In genomic region chr6:39049575-39050283, GRCh38 we compare ENCODE assay signal across 17 cellular contexts. TPM values are rescaled to one million over a fixed set of nuclear protein-coding genes. Genes with fewer than 3 reads are reported as not detected.
DNase-seq lines count a peak whose midpoint lies in the region; ATAC-seq, FAIRE-seq and TF ChIP-seq lines count a peak whose summit lies in the region.
"Had no signal": no experiment of that assay in that cellular context is flagged by ENCODE, and none has a peak within 500 bp of the region (broad histone marks: within the 10 kb centered on the region; RNA-seq: fewer than 3 reads in every experiment).

No MANE protein-coding gene starts in this region.

- 84 to 90% methylated on average over 6 to 9 of the region's 9 CpGs for WGBS in upper lobe of left lung, 2 donors

- H3K4me3 Mint-ChIP-seq in MCF 10A (ENCODE audit: unreplicated experiment) (no peak overlapping the region), memory B cell (peak overlapping the region; percentile 70)
- peak overlapping the region; percentile 66 for H3K4me3 Mint-ChIP-seq in activated naive CD8-positive, alpha-beta T cell treated with anti-CD3 and anti-CD28 coated beads, Interleukin-2, amount 10 ng/mL, durations not matched to agents 7 days and 5 days

- POLR2A ChIA-PET in MCF 10A (lab: Yijun Ruan, JAX), result interaction anchor here (0.6 kb wide), 1 partner anchor 965 kb away, joined by 3 read pairs; no protein-coding TSS in a partner anchor
- POLR2A ChIA-PET in activated naive CD8-positive, alpha-beta T cell treated with anti-CD3 and anti-CD28 coated beads, Interleukin-2, amount 10 ng/mL, durations not matched to agents 7 days and 5 days (lab: Charles Lee), result no interaction called here

- BruUV-seq in MCF 10A (replicated peaks; lab: Mats Ljungman, UMichigan), result no TSS peak

- H3K9me3 ChIP-seq in breast epithelium (no peaks in the 10 kb centered on the region), upper lobe of right lung (no peaks in the 10 kb centered on the region), upper lobe of left lung (no peaks in the 10 kb centered on the region)
- H3K9me3 ChIP-seq: esophagus squamous epithelium, heart left ventricle, neutrophil, stomach had no signal

- no peak for FAIRE-seq in GM12891 (lab: Jason Lieb, UNC)

- no peak overlapping the region for H3K27ac Mint-ChIP-seq in MCF 10A (ENCODE audit: low read depth, unreplicated experiment)
- no peak overlapping the region for H3K27ac Mint-ChIP-seq in activated naive CD8-positive, alpha-beta T cell treated with anti-CD3 and anti-CD28 coated beads, Interleukin-2, amount 10 ng/mL, durations not matched to agents 7 days and 5 days
- H3K27ac Mint-ChIP-seq in memory B cell, result no peak overlapping the region
- H3K27ac Mint-ChIP-seq: dendritic cell treated with granulocyte-macrophage colony-stimulating factor and Interleukin-4, amounts not matched to agents 40 ng/mL and 50 ng/mL, for 4 days had no signal

- DNase-seq in breast epithelium (ENCODE audit: low spot score in 2 of 2), result no peak
- no peak for DNase-seq in MCF 10A (ENCODE audit: unreplicated experiment)
- DNase-seq in activated naive CD8-positive, alpha-beta T cell treated with anti-CD3 and anti-CD28 coated beads, Interleukin-2, amount 10 ng/mL, durations not matched to agents 7 days and 5 days, result no peak
- no peak for DNase-seq in memory B cell (ENCODE audit: low spot score in 2 of 2)
- peak; percentile 57 for DNase-seq in upper lobe of right lung
- DNase-seq in upper lobe of left lung, result no peak
- DNase-seq in GM12891 (ENCODE audit: insufficient read length, low spot score), result no peak
- DNase-seq in NCI-H226, result no peak
- DNase-seq: esophagus squamous epithelium, heart left ventricle, NCI-H446, stomach had no signal

- TF ChIP-seq EP300 in upper lobe of left lung (IDR thresholded peaks at IDR 0.05), result no peak

- peak overlapping the region in 2 of 3 donors; percentile 50 to 63 for H3K4me3 ChIP-seq in breast epithelium
- H3K4me3 ChIP-seq in upper lobe of right lung, result no peak overlapping the region
- no peak overlapping the region for H3K4me3 ChIP-seq in upper lobe of left lung

- no peak for TF ChIP-seq CTCF in breast epithelium (IDR thresholded peaks at IDR 0.05)
- TF ChIP-seq CTCF in MCF 10A (IDR thresholded peaks at IDR 0.05; ENCODE audit: unreplicated experiment), result no peak
- TF ChIP-seq CTCF in upper lobe of right lung (IDR thresholded peaks at IDR 0.05), result no peak
- TF ChIP-seq CTCF in upper lobe of left lung (IDR thresholded peaks at IDR 0.05), result no peak

- ATAC-seq in activated naive CD8-positive, alpha-beta T cell treated with anti-CD3 and anti-CD28 coated beads, Interleukin-2, amount 10 ng/mL, durations not matched to agents 7 days and 5 days (ENCODE audit: low read depth), result no peak
- ATAC-seq in memory B cell (ENCODE audit: low read depth) (no peak), upper lobe of right lung (no peak), upper lobe of left lung (ENCODE audit: low FRiP score in 2 of 2) (no peak)

- H3K4me1 ChIP-seq in breast epithelium, result no peaks in the 10 kb centered on the region
- peaks cover 6% of the 10 kb centered on the region for H3K4me1 ChIP-seq in upper lobe of right lung
- peaks cover 6 to 13% (median 11%) of the 10 kb centered on the region in 4 donors for H3K4me1 ChIP-seq in upper lobe of left lung

- H3K36me3 ChIP-seq in breast epithelium (no peaks in the 10 kb centered on the region), upper lobe of right lung (no peaks in the 10 kb centered on the region), upper lobe of left lung (no peaks in the 10 kb centered on the region)
- H3K36me3 ChIP-seq: esophagus squamous epithelium, heart left ventricle, neutrophil, stomach had no signal

- no peaks in the 10 kb centered on the region for H3K9me3 Mint-ChIP-seq in MCF 10A (ENCODE audit: unreplicated experiment)
- no peaks in the 10 kb centered on the region for H3K9me3 Mint-ChIP-seq in activated naive CD8-positive, alpha-beta T cell treated with anti-CD3 and anti-CD28 coated beads, Interleukin-2, amount 10 ng/mL, durations not matched to agents 7 days and 5 days
- H3K9me3 Mint-ChIP-seq in memory B cell, result no peaks in the 10 kb centered on the region
- H3K9me3 Mint-ChIP-seq: dendritic cell treated with granulocyte-macrophage colony-stimulating factor and Interleukin-4, amounts not matched to agents 40 ng/mL and 50 ng/mL, for 4 days had no signal

- intact Hi-C loops in breast epithelium (cut with DNase I; ENCODE audit: low total_unique reads), result no loop called here
- intact Hi-C loops in MCF 10A (cut with micrococcal nuclease), result no loop called here
- intact Hi-C loops in upper lobe of right lung (cut with DNase I), result no loop called here

- no peak for TF ChIP-seq POLR2A in breast epithelium (IDR thresholded peaks at IDR 0.05)
- no peak for TF ChIP-seq POLR2A in upper lobe of left lung (IDR thresholded peaks at IDR 0.05)
- no peak for TF ChIP-seq POLR2A in GM12891 (IDR thresholded peaks at IDR 0.05; ENCODE audit: low read depth, low read length)

- H3K27me3 Mint-ChIP-seq in MCF 10A (ENCODE audit: insufficient read depth, unreplicated experiment) (peaks cover 14% of the 10 kb centered on the region), memory B cell (peaks cover 31% of the 10 kb centered on the region)
- peaks cover 54% of the 10 kb centered on the region for H3K27me3 Mint-ChIP-seq in activated naive CD8-positive, alpha-beta T cell treated with anti-CD3 and anti-CD28 coated beads, Interleukin-2, amount 10 ng/mL, durations not matched to agents 7 days and 5 days

- H3K27me3 ChIP-seq in breast epithelium, result peaks cover 0 to 21% of the 10 kb centered on the region in 2 donors
- peaks cover 40% of the 10 kb centered on the region for H3K27me3 ChIP-seq in upper lobe of right lung
- peaks cover 0 to 19% (median 10%) of the 10 kb centered on the region in 4 donors for H3K27me3 ChIP-seq in upper lobe of left lung

- no peak overlapping the region for H3K27ac ChIP-seq in breast epithelium
- H3K27ac ChIP-seq in upper lobe of right lung, result no peak overlapping the region
- H3K27ac ChIP-seq in upper lobe of left lung, result no peak overlapping the region
- H3K27ac ChIP-seq: esophagus squamous epithelium, neutrophil, stomach had no signal

- H3K4me1 Mint-ChIP-seq in MCF 10A (ENCODE audit: insufficient read depth, unreplicated experiment) (peaks cover 16% of the 10 kb centered on the region), memory B cell (peaks cover 5% of the 10 kb centered on the region)
- peaks cover 13% of the 10 kb centered on the region for H3K4me1 Mint-ChIP-seq in activated naive CD8-positive, alpha-beta T cell treated with anti-CD3 and anti-CD28 coated beads, Interleukin-2, amount 10 ng/mL, durations not matched to agents 7 days and 5 days

- peaks cover 4% of the 10 kb centered on the region for H3K36me3 Mint-ChIP-seq in MCF 10A (ENCODE audit: insufficient read depth, unreplicated experiment)
- no peaks in the 10 kb centered on the region for H3K36me3 Mint-ChIP-seq in activated naive CD8-positive, alpha-beta T cell treated with anti-CD3 and anti-CD28 coated beads, Interleukin-2, amount 10 ng/mL, durations not matched to agents 7 days and 5 days
- H3K36me3 Mint-ChIP-seq in memory B cell, result no peaks in the 10 kb centered on the region

- CTCF ChIA-PET in MCF 10A (lab: Yijun Ruan, JAX), result interaction anchor here (0.7 kb wide), 1 partner anchor 306 kb away, joined by 3 read pairs; no protein-coding TSS in a partner anchor

TF ChIP-seq in GM12891, 5 proteins besides CTCF, POLR2A, EP300 and RAD21:
- no peak for TF ChIP-seq TAF1 (IDR thresholded peaks at IDR 0.05; ENCODE audit: low read depth, low read length)
- no peak for TF ChIP-seq PAX5 (IDR thresholded peaks at IDR 0.05; ENCODE audit: insufficient read depth, low read length, severe bottlenecking)
- TF ChIP-seq POU2F2 (IDR thresholded peaks at IDR 0.05; ENCODE audit: low read depth, low read length), result no peak
- no peak for TF ChIP-seq POLR2AphosphoS5 (IDR thresholded peaks at IDR 0.05; ENCODE audit: low read depth, low read length)
- TF ChIP-seq SPI1 (IDR thresholded peaks at IDR 0.05; ENCODE audit: low read depth, low read length), result no peak

RNA-seq across cellular contexts. Expression of gene GLP1R, which starts 1.1 kb away (rescaled TPM):
- total RNA-seq in breast epithelium (under 1 TPM in 2 of 3 donors, not detected in 1; 0.33 to 0.73 TPM), MCF 10A (2022) (not detected in 2 replicates), upper lobe of right lung (not detected), upper lobe of left lung (under 1 TPM in 2 of 6 donors, not detected in 4; 0.09 to 0.24 TPM)
- not detected for total RNA-seq in activated naive CD8-positive, alpha-beta T cell treated with anti-CD3 and anti-CD28 coated beads, Interleukin-2, amount 10 ng/mL, durations not matched to agents 7 days and 5 days
- polyA plus RNA-seq in GM12891 (2012; ENCODE audit: low read depth, missing spikeins), result not detected
- total RNA-seq: liver, SK-MEL-5, skeletal muscle tissue had no signal
- polyA plus RNA-seq: liver had no signal

Comparison
In these comparisons a context has a peak if more than half of its experiments do, and no peak if none do; other contexts are left out.
1. H3K4me3 ChIP-seq: peak in breast epithelium (2 of 3); none in upper lobe of right lung (single experiment) and upper lobe of left lung (0 of 4).